Comparison of ENCODE assay signal across 8 cellular contexts in the genomic region with DNA sequence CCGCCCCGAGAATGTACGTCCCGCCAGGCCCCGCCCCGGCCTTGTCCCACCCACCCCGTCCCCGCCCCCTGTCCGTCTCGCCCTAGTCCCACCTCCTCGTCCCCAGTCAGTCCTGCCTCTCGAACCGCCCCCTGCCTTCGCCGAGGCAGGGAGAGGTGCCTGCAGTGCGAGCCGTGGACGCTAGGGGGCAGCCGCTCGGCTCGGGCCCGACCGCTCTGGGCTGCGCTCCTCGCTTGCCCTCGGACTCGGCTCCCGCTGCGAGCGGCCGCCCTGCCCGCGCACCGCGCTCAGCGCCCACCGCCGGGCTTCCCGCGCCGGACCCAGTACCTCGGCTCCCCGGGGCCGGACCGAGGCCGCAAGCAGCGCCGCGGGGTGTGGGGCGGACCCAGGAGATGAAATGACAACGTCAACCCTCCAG. TPM values are rescaled to one million over a fixed set of nuclear protein-coding genes. Genes with fewer than 3 reads are reported as not detected.
DNase-seq lines count a peak whose midpoint lies in the region; ATAC-seq, FAIRE-seq and TF ChIP-seq lines count a peak whose summit lies in the region.

Gene VPS4A (plus strand): TSS at position 236 of the 418 bp plus-strand sequence. CDS start 162 bp downstream, at position 398.

- H3K9ac ChIP-seq in keratinocyte (ENCODE audit: control insufficient read depth, extremely low read depth, insufficient read depth, low read length) = peak within 1 kb of the TSS; percentile 82

- peak within 1 kb of the TSS; percentile 98 for H3K4me2 ChIP-seq in keratinocyte (ENCODE audit: control insufficient read depth, extremely low read depth, insufficient read depth, low read depth, low read length)

- H3K79me2 ChIP-seq in keratinocyte (ENCODE audit: control insufficient read depth, insufficient read depth, low read length) = peaks cover 46% of the 10 kb centered on the region

- peak within 1 kb of the TSS; percentile 71 for H3K27ac ChIP-seq in keratinocyte (ENCODE audit: control insufficient read depth, insufficient read depth, low read length)

- peaks cover 6% of the 10 kb centered on the region for H4K20me1 ChIP-seq in keratinocyte (ENCODE audit: control insufficient read depth, extremely low read depth, insufficient read depth, low read length)

- H3K4me3 Mint-ChIP-seq in central memory CD8-positive, alpha-beta T cell = peak within 1 kb of the TSS; percentile 91

- H3K4me3 ChIP-seq in keratinocyte (ENCODE audit: control insufficient read depth in 2 of 3, extremely low read depth in 1 of 3, insufficient read depth in 2 of 3, low read depth in 1 of 3, low read length in 3 of 3) = peak within 1 kb of the TSS; percentile 81 to 91 (median 86)

- FAIRE-seq in keratinocyte (lab: Jason Lieb, UNC) = no peak

- H3K9me1 ChIP-seq in keratinocyte (ENCODE audit: control insufficient read depth, extremely low read depth, insufficient read depth, low read length) = peaks cover 3% of the 10 kb centered on the region

- no peaks in the 10 kb centered on the region for H3K27me3 Mint-ChIP-seq in central memory CD8-positive, alpha-beta T cell

- peaks cover 2 to 13% of the 10 kb centered on the region in 2 experiments for H3K36me3 ChIP-seq in keratinocyte (ENCODE audit: control insufficient read depth in 2 of 2, extremely low read depth in 1 of 2, insufficient read depth in 2 of 2, low read length in 2 of 2)

- ATAC-seq in GM19025 (IDR thresholded peaks at IDR 0.05; ENCODE audit: low read depth, unreplicated experiment) = peak; percentile 90
- ATAC-seq in HG03342 (IDR thresholded peaks at IDR 0.05; ENCODE audit: unreplicated experiment) = peak; percentile 90
- peak; percentile 95 for ATAC-seq in central memory CD8-positive, alpha-beta T cell (replicated peaks; ENCODE audit: extremely low read depth, poor library complexity, severe bottlenecking)

- TF ChIP-seq CTCF in keratinocyte (optimal IDR thresholded peaks at IDR 0.05 in 1 of 3, IDR thresholded peaks at IDR 0.05 in 1 of 3, conservative IDR thresholded peaks at IDR 0.05 in 1 of 3; ENCODE audit: extremely low read depth in 1 of 3, insufficient read depth in 2 of 3, low read length in 3 of 3) = peak; percentile 64 to 98 (median 89)

- H2AFZ ChIP-seq in keratinocyte (ENCODE audit: control insufficient read depth, low read length) = peak within 1 kb of the TSS; percentile 90

- peak; percentile 99 for DNase-seq in AG20443 (ENCODE audit: low spot score)
- DNase-seq in NCI-H345 treated with DMSO at 0.1 percent for 48 hours (lab: John Stamatoyannopoulos, UW; ENCODE audit: unreplicated experiment) = peak; percentile 75
- DNase-seq in activated CD4-positive, CD25-positive, alpha-beta regulatory T cell treated with anti-CD3 and anti-CD28 coated beads, Interleukin-2, amount 50 U/mL, for 16 hours (ENCODE audit: low read depth, low spot score) = peak; percentile 94
- DNase-seq in central memory CD8-positive, alpha-beta T cell (ENCODE audit: low spot score in 2 of 2) = peak; percentile 97 to 98
- DNase-seq in keratinocyte (ENCODE audit: low read depth, low spot score) = peak; percentile 77
- peak; percentile 97 for DNase-seq in stimulated activated CD4-positive, alpha-beta T cell treated with anti-CD3 and anti-CD28 coated beads, Interleukin-15, amount 100 ng/mL, for 1 hour (ENCODE audit: low read depth in 1 of 2, low spot score in 1 of 2)

- H3K4me1 Mint-ChIP-seq in central memory CD8-positive, alpha-beta T cell = peaks cover 31% of the 10 kb centered on the region

- dilution Hi-C loops in keratinocyte (cut with MboI; ENCODE audit: extremely low pct_ligation_motif_present, low sequenced_read_pairs) = no loop called here

- H3K9me3 ChIP-seq in keratinocyte (ENCODE audit: control insufficient read depth, low read depth, low read length) = no peaks in the 10 kb centered on the region

- peak within 1 kb of the TSS; percentile 94 for H3K27ac Mint-ChIP-seq in central memory CD8-positive, alpha-beta T cell (ENCODE audit: low read depth)

- peaks cover 15% of the 10 kb centered on the region for H3K36me3 Mint-ChIP-seq in central memory CD8-positive, alpha-beta T cell (ENCODE audit: insufficient read depth)

- H3K9me3 Mint-ChIP-seq in central memory CD8-positive, alpha-beta T cell = no peaks in the 10 kb centered on the region

- peaks cover 10% of the 10 kb centered on the region for H3K4me1 ChIP-seq in keratinocyte (ENCODE audit: control insufficient read depth, extremely low read depth, insufficient read depth, low read length)

- H3K27me3 ChIP-seq in keratinocyte (ENCODE audit: control insufficient read depth, extremely low read depth, insufficient read depth, low read length) = no peaks in the 10 kb centered on the region

RNA-seq across cellular contexts. Expression of gene VPS4A, which starts in this region (rescaled TPM):
- 18.2 to 25.3 TPM (median 20.2 TPM) in 3 replicates for polyA plus RNA-seq in keratinocyte
- 11.6 TPM for polyA plus RNA-seq in keratinocyte (2011; ENCODE audit: low read depth)
- polyA plus RNA-seq in keratinocyte (2011; cell fraction: cytosol; rRNA removed) = 24.5 and 31.2 TPM in 2 replicates
- 31.2 and 39.7 TPM in 2 replicates for polyA plus RNA-seq in keratinocyte (2011; cell fraction: nucleus; rRNA removed)
- polyA plus RNA-seq in keratinocyte (2012; ENCODE audit: low replicate concordance) = 39.5 and 44.9 TPM in 2 replicates
- 26.6 to 37.6 TPM (median 27.9 TPM) in 3 replicates for polyA minus RNA-seq in keratinocyte
- 25.3 TPM for polyA minus RNA-seq in keratinocyte (2011; cell fraction: cytosol; rRNA and poly(A)+ RNA removed)
- 11.6 and 15.4 TPM in 2 replicates for polyA minus RNA-seq in keratinocyte (2011; cell fraction: nucleus; rRNA and poly(A)+ RNA removed)

Comparison
In these comparisons a context has a peak if more than half of its experiments do, and no peak if none do; other contexts are left out.
1. Peak in every context shown above with its lines: DNase-seq, ATAC-seq, H3K4me3 ChIP-seq and H3K27ac ChIP-seq.